Comparison of ENCODE assay signal across 9 cellular contexts in the genomic region with DNA sequence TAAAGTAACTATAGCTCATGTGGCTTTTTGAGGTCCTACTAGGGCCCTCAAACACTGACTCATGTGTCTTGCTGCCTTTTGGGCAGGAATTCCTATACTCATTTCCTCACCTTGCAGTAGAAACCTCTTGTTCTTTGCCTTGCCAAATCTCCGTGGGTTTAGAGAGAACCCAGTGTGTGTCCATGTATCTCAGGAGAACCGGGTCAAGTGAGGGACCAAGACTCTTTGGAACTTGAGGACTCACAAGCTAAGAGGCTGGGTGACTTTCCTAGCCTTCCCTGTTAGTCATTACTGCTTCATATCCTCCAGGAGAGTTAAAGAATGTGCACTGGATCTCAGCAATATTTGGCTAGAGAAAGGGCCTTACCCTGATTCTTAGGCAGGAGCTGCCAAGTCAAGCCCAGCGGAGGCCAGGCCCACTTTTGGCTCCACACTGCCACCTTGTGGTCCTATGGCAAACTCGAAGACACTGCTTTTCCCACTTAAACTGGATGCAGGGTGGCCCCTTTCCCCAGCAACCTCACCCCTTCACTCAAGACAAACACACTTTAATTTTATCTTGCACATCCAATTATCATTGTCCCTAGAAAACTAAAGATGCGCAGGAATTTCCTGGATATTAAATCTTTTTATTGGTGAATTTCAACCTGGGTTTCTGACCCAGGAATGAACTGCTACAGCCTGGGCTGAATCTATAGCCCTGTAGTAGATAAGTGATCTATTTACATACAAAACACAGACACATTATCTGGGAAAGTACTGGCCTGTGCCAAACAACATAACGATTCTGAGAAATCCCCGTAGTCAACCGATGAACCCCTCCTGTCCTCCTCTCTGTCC. TPM values are rescaled to one million over a fixed set of nuclear protein-coding genes. Genes with fewer than 3 reads are reported as not detected.
DNase-seq lines count a peak whose midpoint lies in the region; ATAC-seq, FAIRE-seq and TF ChIP-seq lines count a peak whose summit lies in the region.
"Had no signal": no experiment of that assay in that cellular context is flagged by ENCODE, and none has a peak within 500 bp of the region (broad histone marks: within the 10 kb centered on the region; RNA-seq: fewer than 3 reads in every experiment).

No MANE protein-coding gene starts in this region.

- TF ChIP-seq CTCF in HFFc6 (IDR thresholded peaks at IDR 0.05) (peak; percentile 95), WERI-Rb-1 (IDR thresholded peaks at IDR 0.05; ENCODE audit: low read depth, low read length) (peak; percentile 99), breast epithelium (IDR thresholded peaks at IDR 0.05) (peak; percentile 86 to 87 (median 86)), kidney (IDR thresholded peaks at IDR 0.05; ENCODE audit: borderline replicate concordance, extremely low read depth, insufficient read depth) (peak; percentile 89)

- peaks cover 32% of the 10 kb centered on the region for H3K27me3 Mint-ChIP-seq in HFFc6 (ENCODE audit: insufficient read depth)

- no peaks in the 10 kb centered on the region for H3K36me3 ChIP-seq in WERI-Rb-1
- no peaks in the 10 kb centered on the region for H3K36me3 ChIP-seq in breast epithelium
- no peaks in the 10 kb centered on the region for H3K36me3 ChIP-seq in kidney (ENCODE audit: control insufficient read depth in 1 of 2, insufficient read depth in 2 of 2, low read length in 2 of 2)

- H3K27me3 ChIP-seq in WERI-Rb-1 (ENCODE audit: insufficient read depth, low read depth, severe bottlenecking), result peaks cover 50% of the 10 kb centered on the region
- no peaks in the 10 kb centered on the region for H3K27me3 ChIP-seq in breast epithelium

- ATAC-seq in HG03025 (IDR thresholded peaks at IDR 0.05; ENCODE audit: low FRiP score, unreplicated experiment), result no peak

- H3K27ac Mint-ChIP-seq in HFFc6, result no peak overlapping the region

- no peaks in the 10 kb centered on the region for H3K36me3 Mint-ChIP-seq in HFFc6 (ENCODE audit: low read depth)

- H3K27ac ChIP-seq in WERI-Rb-1 (no peak overlapping the region), breast epithelium (no peak overlapping the region), kidney (ENCODE audit: low read depth in 2 of 2, low read length in 2 of 2) (no peak overlapping the region)

- DNase-seq in COR-L47 (lab: John Stamatoyannopoulos, UW) (peak; percentile 43), HFFc6 (peak; percentile 78), NCI-H2171 treated with DMSO at 0.1 percent for 48 hours (lab: John Stamatoyannopoulos, UW) (peak; percentile 73), WERI-Rb-1 (peak; percentile 92), breast epithelium (ENCODE audit: low spot score in 2 of 2) (peak; percentile 72 to 80), kidney (peak; percentile 92)
- peak; percentile 76 for DNase-seq in stimulated activated CD4-positive, alpha-beta T cell treated with anti-CD3 and anti-CD28 coated beads, Interleukin-1b, Interleukin-23, amount 100 ng/mL, for 48 hours

- no peak overlapping the region for H3K4me3 ChIP-seq in WERI-Rb-1 (ENCODE audit: low read depth, low read length)
- no peak overlapping the region for H3K4me3 ChIP-seq in breast epithelium
- H3K4me3 ChIP-seq in kidney (ENCODE audit: low read length in 2 of 2), result no peak overlapping the region

- H3K9me3 ChIP-seq in WERI-Rb-1 (ENCODE audit: severe bottlenecking) (no peaks in the 10 kb centered on the region), breast epithelium (no peaks in the 10 kb centered on the region), kidney (ENCODE audit: control insufficient read depth in 1 of 2, low read length in 2 of 2) (no peaks in the 10 kb centered on the region)

- no peak for TF ChIP-seq POLR2A in breast epithelium (IDR thresholded peaks at IDR 0.05)

- peak; percentile 3 for FAIRE-seq in kidney (lab: Jason Lieb, UNC)

- H3K9me3 Mint-ChIP-seq in HFFc6, result no peaks in the 10 kb centered on the region

- intact Hi-C loops in breast epithelium (cut with DNase I; ENCODE audit: low total_unique reads) (loop anchor here (5.0 kb wide), 1 partner anchor 124 kb away; no protein-coding TSS in a partner anchor), kidney (cut with DNase I) (no loop called here)

- no peaks in the 10 kb centered on the region for H3K4me1 ChIP-seq in breast epithelium
- H3K4me1 ChIP-seq in kidney (ENCODE audit: control insufficient read depth in 1 of 2, insufficient read depth in 1 of 2, low read depth in 1 of 2, low read length in 2 of 2), result no peaks in the 10 kb centered on the region

- no peak overlapping the region for H3K9ac ChIP-seq in kidney (ENCODE audit: low read length in 2 of 2)

- H3K4me3 Mint-ChIP-seq in HFFc6, result no peak overlapping the region

- H3K4me1 Mint-ChIP-seq in HFFc6 (ENCODE audit: low read depth), result peaks cover 6% of the 10 kb centered on the region; the same call in 1 of the 2 replicates

RNA-seq across cellular contexts. Expression of a gene that starts 10.6 kb away (rescaled TPM):
- total RNA-seq in HFFc6 (2021; fragmentation: NEBNext Ultra II Directional; extraction: Animal tissue kit (Norgen Biotek cat#: 25700)), result not detected
- not detected for total RNA-seq in breast epithelium
- 0.69 TPM for total RNA-seq in kidney
- polyA plus RNA-seq in kidney (ENCODE audit: insufficient read depth, low read depth, low replicate concordance), result not detected
- total RNA-seq: T-helper 2 cell treated with Interferon-gamma antibody and Interleukin-4, amounts not matched to agents 100 ng/mL and 5 ng/mL, for 36 hours had no signal

RNA-seq across cellular contexts. Expression of a gene that starts 53.6 kb away (rescaled TPM):
- total RNA-seq in HFFc6 (2021; fragmentation: NEBNext Ultra II Directional; extraction: Animal tissue kit (Norgen Biotek cat#: 25700)), result not detected
- total RNA-seq in breast epithelium (10 to 100 TPM in 1 of 3 donors, 1 to 10 TPM in 1, under 1 TPM in 1; 0.98 to 20.6 (median 4.4) TPM), kidney (39.5 TPM)
- 10.2 TPM for polyA plus RNA-seq in kidney (ENCODE audit: insufficient read depth, low read depth, low replicate concordance)
- total RNA-seq: T-helper 2 cell treated with Interferon-gamma antibody and Interleukin-4, amounts not matched to agents 100 ng/mL and 5 ng/mL, for 36 hours had no signal
